In genomic region chr2:196290149-196290548, GRCh38 we compare ENCODE assay signal across 1 cellular context.
TF ChIP-seq lines count a peak whose summit lies in the region.

No MANE protein-coding gene starts in this region.

TF ChIP-seq in GM12878, 131 proteins besides CTCF, POLR2A, EP300 and RAD21 (continued from another document):
- TF ChIP-seq REST (IDR thresholded peaks at IDR 0.05; ENCODE audit: low read depth, low read length): no peak
- no peak for TF ChIP-seq PAX5 (IDR thresholded peaks at IDR 0.05; ENCODE audit: borderline replicate concordance, low read depth, low read length)
- TF ChIP-seq BHLHE40 (IDR thresholded peaks at IDR 0.05; ENCODE audit: borderline replicate concordance in 1 of 2, low read depth in 2 of 2, low read length in 1 of 2): no peak
- TF ChIP-seq HDGF (IDR thresholded peaks at IDR 0.05): no peak
- no peak for TF ChIP-seq IKZF2 (IDR thresholded peaks at IDR 0.05)
TF ChIP-seq in GM12878: peak in this region for 0.
